Comparison of ENCODE assay signal across 10 cellular contexts in genomic region chr1:228213917-228214808, GRCh38. TPM values are rescaled to one million over a fixed set of nuclear protein-coding genes. Genes with fewer than 3 reads are reported as not detected.
A peak's percentile ranks its signal among the peaks of the same experiment; 100 is the strongest.
DNase-seq lines count a peak whose midpoint lies in the region; FAIRE-seq and TF ChIP-seq lines count a peak whose summit lies in the region.
"Had no signal": no experiment of that assay in that cellular context is flagged by ENCODE, and none has a peak within 500 bp of the region (broad histone marks: within the 10 kb centered on the region; RNA-seq: fewer than 3 reads in every experiment).

No MANE protein-coding gene starts in this region.

- peak overlapping the region; percentile 98 for H3K23ac ChIP-seq in neuronal stem cell (ENCODE audit: low read depth, low read length, poor library complexity)

- H3K4me1 ChIP-seq in BLaER1 treated with 17β-estradiol and CSF1 and Interleukin-3, amounts not matched to agents 10 nM and 100 nM = peaks cover 5 to 24% (median 11%) of the 10 kb centered on the region in 10 experiments; a peak in 15 of 20 replicates
- H3K4me1 ChIP-seq in MM.1S (ENCODE audit: low read length) (peaks cover 2% of the 10 kb centered on the region; the same call in 1 of the 2 replicates), neuronal stem cell (ENCODE audit: control insufficient read depth in 2 of 2, insufficient read depth in 1 of 2, low read depth in 1 of 2, low read length in 2 of 2) (peaks cover 0 to 11% of the 10 kb centered on the region in 2 donors)

- peak overlapping the region; percentile 17 for H2BK15ac ChIP-seq in neuronal stem cell (ENCODE audit: low read length)

- FAIRE-seq in GM12891 (lab: Jason Lieb, UNC) = no peak
- FAIRE-seq in RCC 7860 (lab: Jason Lieb, UNC) = no peak
- FAIRE-seq: GM12878 had no signal

- H3K4me3 ChIP-seq in BLaER1 treated with 17β-estradiol and CSF1 and Interleukin-3, amounts not matched to agents 10 nM and 100 nM = peak overlapping the region; percentile 38 to 68 (median 54)
- H3K4me3 ChIP-seq in MM.1S (ENCODE audit: low read length) (peak overlapping the region; percentile 49; the same call in 1 of the 2 replicates), neuronal stem cell (ENCODE audit: low read length in 2 of 2) (peak overlapping the region; percentile 4 to 81)

- peak overlapping the region; percentile 97 for H3K18ac ChIP-seq in neuronal stem cell (ENCODE audit: low read length)

- H2BK120ac ChIP-seq in neuronal stem cell (ENCODE audit: low read depth, low read length) = no peak overlapping the region

- no peaks in the 10 kb centered on the region for H3K4me1 Mint-ChIP-seq in endothelial cell (ENCODE audit: unreplicated experiment)

- no CpG with 5 or more reads among the region's 48 CpGs for WGBS in neuronal stem cell (ENCODE audit: extremely low coverage in 2 of 2, insufficient read length in 2 of 2, insufficient replicate concordance in 1 of 2), 2 donors

- no peak overlapping the region for H2BK5ac ChIP-seq in neuronal stem cell (ENCODE audit: low read length)

- H3K9me2 ChIP-seq in MM.1S (replicated peaks; ENCODE audit: insufficient read depth, low read length) = no peaks in the 10 kb centered on the region

- no peak overlapping the region for H3K27ac Mint-ChIP-seq in endothelial cell (ENCODE audit: unreplicated experiment)

- peak overlapping the region; percentile 70 to 90 (median 81) for H3K4me2 ChIP-seq in BLaER1 treated with 17β-estradiol and CSF1 and Interleukin-3, amounts not matched to agents 10 nM and 100 nM
- H3K4me2 ChIP-seq in MM.1S (ENCODE audit: low read depth, low read length) = peak overlapping the region; percentile 74
- H3K4me2 ChIP-seq in neuronal stem cell (ENCODE audit: insufficient read depth, low read length, poor library complexity, severe bottlenecking) = peak overlapping the region; percentile 75

- no peaks in the 10 kb centered on the region for H3F3A ChIP-seq in MM.1S (ENCODE audit: insufficient read depth, low read length)

- peaks cover 8% of the 10 kb centered on the region for H3K27me3 Mint-ChIP-seq in endothelial cell (ENCODE audit: unreplicated experiment)

- peaks cover 25% of the 10 kb centered on the region for H3K79me1 ChIP-seq in neuronal stem cell (ENCODE audit: low read depth, low read length)

- peak overlapping the region; percentile 76 for H3K4ac ChIP-seq in neuronal stem cell (ENCODE audit: low read length)

- TF ChIP-seq POLR2A in GM12891 (IDR thresholded peaks at IDR 0.05; ENCODE audit: low read depth, low read length) = no peak

- TF ChIP-seq CTCF in MM.1S (IDR thresholded peaks at IDR 0.05; ENCODE audit: low read length) (no peak), endothelial cell (IDR thresholded peaks at IDR 0.05; ENCODE audit: unreplicated experiment) (no peak)

- no peaks in the 10 kb centered on the region for H3K36me3 Mint-ChIP-seq in endothelial cell (ENCODE audit: low read depth, unreplicated experiment)

- no peaks in the 10 kb centered on the region for H3K9me3 ChIP-seq in BLaER1 treated with 17β-estradiol and CSF1 and Interleukin-3, amounts not matched to agents 10 nM and 100 nM (replicated peaks in 1 of 11)
- H3K9me3 ChIP-seq in MM.1S (replicated peaks; ENCODE audit: insufficient read depth, low read length) (no peaks in the 10 kb centered on the region), neuronal stem cell (replicated peaks in 1 of 2; ENCODE audit: control insufficient read depth in 2 of 2, insufficient read depth in 1 of 2, low read depth in 1 of 2, low read length in 2 of 2) (peaks cover 0 to 3% of the 10 kb centered on the region in 2 donors)
- H3K9me3 ChIP-seq: SJSA1 had no signal

- H3K4me3 Mint-ChIP-seq in endothelial cell (ENCODE audit: unreplicated experiment) = peak overlapping the region; percentile 81

- H3K79me2 ChIP-seq in MM.1S (ENCODE audit: low read length) = no peaks in the 10 kb centered on the region

- peak overlapping the region; percentile 84 for H2BK12ac ChIP-seq in neuronal stem cell (ENCODE audit: low read length)

- peak overlapping the region; percentile 56 for H3K14ac ChIP-seq in neuronal stem cell (ENCODE audit: low read length)

- peak overlapping the region; percentile 90 for H2AK5ac ChIP-seq in neuronal stem cell (ENCODE audit: low read depth, low read length)

- H3K36me3 ChIP-seq in BLaER1 treated with 17β-estradiol and CSF1 and Interleukin-3, amounts not matched to agents 10 nM and 100 nM = peaks cover 10 to 45% (median 29%) of the 10 kb centered on the region in 11 experiments; a peak in 21 of 22 replicates
- H3K36me3 ChIP-seq in MM.1S (replicated peaks; ENCODE audit: insufficient read depth, low read length) = no peaks in the 10 kb centered on the region
- peaks cover 0 to 23% of the 10 kb centered on the region in 2 donors for H3K36me3 ChIP-seq in neuronal stem cell (replicated peaks in 1 of 2; ENCODE audit: control insufficient read depth in 2 of 2, insufficient read depth in 2 of 2, low read length in 2 of 2)
- H3K36me3 ChIP-seq: SJSA1 had no signal

- no peak overlapping the region for H4K91ac ChIP-seq in neuronal stem cell (ENCODE audit: low read depth, low read length, poor library complexity)

- no peaks in the 10 kb centered on the region for H3K9me3 Mint-ChIP-seq in endothelial cell (ENCODE audit: unreplicated experiment)

- no peaks in the 10 kb centered on the region for H3K27me3 ChIP-seq in BLaER1 treated with 17β-estradiol and CSF1 and Interleukin-3, amounts not matched to agents 10 nM and 100 nM
- H3K27me3 ChIP-seq in MM.1S (replicated peaks; ENCODE audit: insufficient read depth, low read length) (peaks cover 11% of the 10 kb centered on the region; the same call in 1 of the 2 replicates), neuronal stem cell (ENCODE audit: control insufficient read depth in 3 of 3, insufficient read depth in 3 of 3, low read depth in 1 of 3, low read length in 3 of 3) (peaks cover 0 to 13% (median 7%) of the 10 kb centered on the region in 3 experiments)
- H3K27me3 ChIP-seq: SJSA1 had no signal

- no peak for DNase-seq in MM.1S
- DNase-seq in endothelial cell (ENCODE audit: low spot score) = no peak
- no peak for DNase-seq in neuronal stem cell (ENCODE audit: low spot score)
- no peak for DNase-seq in AG08395 (ENCODE audit: low spot score)
- DNase-seq in GM12891 (ENCODE audit: insufficient read length, low spot score) = no peak
- no peak for DNase-seq in COLO829 (ENCODE audit: low spot score)
- no peak for DNase-seq in RCC 7860 (ENCODE audit: low spot score)

- H4K20me1 ChIP-seq in BLaER1 treated with 17β-estradiol and CSF1 and Interleukin-3, amounts not matched to agents 10 nM and 100 nM = peaks cover 0 to 74% (median 16%) of the 10 kb centered on the region in 11 experiments; a peak in 13 of 22 replicates
- no peaks in the 10 kb centered on the region for H4K20me1 ChIP-seq in MM.1S (ENCODE audit: insufficient read depth, low read length)

- H3K9ac ChIP-seq in BLaER1 treated with 17β-estradiol and CSF1 and Interleukin-3, amounts not matched to agents 10 nM and 100 nM = peak overlapping the region in 10 of 11 experiments; percentile 25 to 73 (median 62); a peak in 17 of 22 replicates
- H3K9ac ChIP-seq in MM.1S (ENCODE audit: low read length) (no peak overlapping the region), neuronal stem cell (ENCODE audit: low read depth, low read length, poor library complexity) (peak overlapping the region; percentile 90)

- no peak overlapping the region for H4K8ac ChIP-seq in neuronal stem cell (ENCODE audit: low read depth, low read length)

- peak overlapping the region; percentile 61 for H2AFZ ChIP-seq in MM.1S (ENCODE audit: low read length)
- H2AFZ ChIP-seq in neuronal stem cell (ENCODE audit: low read length) = peak overlapping the region; percentile 40

- H3K27ac ChIP-seq in BLaER1 treated with 17β-estradiol and CSF1 and Interleukin-3, amounts not matched to agents 10 nM and 100 nM = peak overlapping the region in 5 of 11 experiments; percentile 19 to 61 (median 43); a peak in 6 of 22 replicates
- H3K27ac ChIP-seq in MM.1S (ENCODE audit: low read length) (no peak overlapping the region), neuronal stem cell (replicated peaks; ENCODE audit: low read length) (no peak overlapping the region)
- H3K27ac ChIP-seq: SJSA1 had no signal

TF ChIP-seq in GM12891, 5 proteins besides CTCF, POLR2A, EP300 and RAD21:
- TF ChIP-seq TAF1 (IDR thresholded peaks at IDR 0.05; ENCODE audit: low read depth, low read length) (no peak), PAX5 (IDR thresholded peaks at IDR 0.05; ENCODE audit: insufficient read depth, low read length, severe bottlenecking) (no peak), SPI1 (IDR thresholded peaks at IDR 0.05; ENCODE audit: low read depth, low read length) (no peak), POLR2AphosphoS5 (IDR thresholded peaks at IDR 0.05; ENCODE audit: low read depth, low read length) (no peak), POU2F2 (IDR thresholded peaks at IDR 0.05; ENCODE audit: low read depth, low read length) (no peak)

RNA-seq across cellular contexts. Expression of gene OBSCN, which starts 6.3 kb away (rescaled TPM):
- total RNA-seq in endothelial cell (ENCODE audit: unreplicated experiment) = 16.9 TPM
- 7.3 TPM for polyA plus RNA-seq in neuronal stem cell (2013, experiment 1 of 2)
- 7.9 TPM for polyA plus RNA-seq in neuronal stem cell (2013, experiment 2 of 2)
- polyA plus RNA-seq in GM12891 (2012; ENCODE audit: low read depth, missing spikeins) = 0.05 TPM

RNA-seq across cellular contexts. Expression of gene IBA57, which starts 48.6 kb away (rescaled TPM):
- total RNA-seq in endothelial cell (ENCODE audit: unreplicated experiment) = 11.5 TPM
- polyA plus RNA-seq in neuronal stem cell (2013, experiment 1 of 2) = 1.3 TPM
- polyA plus RNA-seq in neuronal stem cell (2013, experiment 2 of 2) = 1.4 TPM
- polyA plus RNA-seq in GM12891 (2012; ENCODE audit: low read depth, missing spikeins) = 3.2 TPM
